In the genomic region with DNA sequence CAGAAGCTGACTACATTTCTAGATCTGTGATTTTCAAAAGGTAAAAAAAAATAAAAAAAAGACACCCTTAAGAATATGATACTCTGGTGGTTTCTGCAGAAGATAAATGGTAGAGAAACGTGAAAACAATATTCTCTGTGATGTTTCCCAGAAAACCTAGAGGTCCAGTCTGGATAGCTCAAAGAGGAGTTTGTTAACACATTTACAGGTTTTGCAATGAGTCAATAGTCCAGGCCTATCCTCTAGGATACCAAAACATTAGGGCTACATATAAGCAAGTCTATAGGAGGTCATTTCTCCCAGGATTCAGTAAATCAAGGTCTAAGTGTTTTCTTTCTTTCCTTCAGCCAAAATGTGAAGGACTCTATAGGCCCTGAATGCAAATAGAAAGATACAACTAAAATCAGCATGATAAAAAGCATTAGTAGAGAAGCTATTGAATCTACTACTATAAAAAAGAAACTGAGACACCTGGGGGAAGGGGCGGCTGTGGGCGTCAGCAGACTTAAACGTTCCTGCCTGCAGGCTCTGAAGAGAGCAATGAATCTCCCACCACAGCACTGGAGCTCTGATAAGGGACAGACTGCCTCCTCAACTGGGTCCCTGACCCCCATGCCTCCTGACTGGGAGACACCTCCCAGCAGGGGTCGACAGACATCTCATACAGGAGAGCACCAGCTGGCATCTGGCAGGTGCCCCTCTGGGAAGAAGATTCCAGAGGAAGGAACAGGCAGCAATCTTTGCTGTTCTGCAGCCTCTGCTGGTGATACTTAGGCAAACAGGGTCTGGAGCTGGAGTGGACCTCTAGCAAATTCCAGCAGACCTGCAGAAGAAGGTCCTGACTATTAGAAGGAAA, we compare ENCODE assay signal across 15 cellular contexts. TPM values are rescaled to one million over a fixed set of nuclear protein-coding genes. Genes with fewer than 3 reads are reported as not detected.
DNase-seq lines count a peak whose midpoint lies in the region; ATAC-seq and TF ChIP-seq lines count a peak whose summit lies in the region.
"Had no signal": no experiment of that assay in that cellular context is flagged by ENCODE, and none has a peak within 500 bp of the region (broad histone marks: within the 10 kb centered on the region; RNA-seq: fewer than 3 reads in every experiment).

No MANE protein-coding gene starts in this region.

- H3K36me3 Mint-ChIP-seq in mesothelial cell of epicardium (no peaks in the 10 kb centered on the region), progenitor cell of endocrine pancreas (ENCODE audit: insufficient read depth) (no peaks in the 10 kb centered on the region)
- H3K36me3 Mint-ChIP-seq: CD8-positive, alpha-beta memory T cell had no signal

- H3K9me2 ChIP-seq in Karpas-422 (replicated peaks; ENCODE audit: insufficient read depth, low read length), result no peaks in the 10 kb centered on the region

- H3K4me1 ChIP-seq in Karpas-422 (ENCODE audit: low read length), result no peaks in the 10 kb centered on the region
- H3K4me1 ChIP-seq: BLaER1, Caco-2 had no signal

- no peaks in the 10 kb centered on the region for H3K79me2 ChIP-seq in Karpas-422 (ENCODE audit: low read length)

- DNase-seq in ELF-1 (ENCODE audit: low read depth, low spot score) (peak; percentile 24), Karpas-422 (peak; percentile 28), islet precursor cell (peak; percentile 63), mesothelial cell of epicardium (ENCODE audit: low spot score in 2 of 2, unreplicated experiment in 2 of 2) (no peak), SK-N-DZ (ENCODE audit: low spot score) (no peak), progenitor cell of endocrine pancreas (ENCODE audit: low spot score, unreplicated experiment) (no peak)
- DNase-seq: 8988T; AML-193; Caco-2; CD8-positive, alpha-beta memory T cell; DMS53; GOT3 had no signal

- no peaks in the 10 kb centered on the region for H3K27me3 ChIP-seq in Karpas-422 (ENCODE audit: low read length)
- H3K27me3 ChIP-seq: BLaER1 had no signal

- H3K27me3 Mint-ChIP-seq in mesothelial cell of epicardium (ENCODE audit: low read depth), result no peaks in the 10 kb centered on the region
- no peaks in the 10 kb centered on the region for H3K27me3 Mint-ChIP-seq in progenitor cell of endocrine pancreas

- H3K36me3 ChIP-seq in Karpas-422 (ENCODE audit: insufficient read depth, low read length), result no peaks in the 10 kb centered on the region
- H3K36me3 ChIP-seq: BLaER1, HAP-1 had no signal

- no peak overlapping the region for H3K4me3 ChIP-seq in Karpas-422 (ENCODE audit: low read length)
- H3K4me3 ChIP-seq: BLaER1, HAP-1 had no signal

- H3K4me3 Mint-ChIP-seq in mesothelial cell of epicardium, result no peak overlapping the region
- no peak overlapping the region for H3K4me3 Mint-ChIP-seq in progenitor cell of endocrine pancreas (ENCODE audit: low read depth)
- H3K4me3 Mint-ChIP-seq: CD8-positive, alpha-beta memory T cell had no signal

- H3K9me3 Mint-ChIP-seq in mesothelial cell of epicardium (no peaks in the 10 kb centered on the region), progenitor cell of endocrine pancreas (ENCODE audit: low read depth) (no peaks in the 10 kb centered on the region)

- H3K27ac Mint-ChIP-seq in mesothelial cell of epicardium (peak overlapping the region; percentile 84), progenitor cell of endocrine pancreas (no peak overlapping the region)
- H3K27ac Mint-ChIP-seq: CD8-positive, alpha-beta memory T cell had no signal

- no peaks in the 10 kb centered on the region for H4K20me1 ChIP-seq in Karpas-422 (ENCODE audit: insufficient read depth, low read depth, low read length)
- H4K20me1 ChIP-seq: BLaER1 had no signal

- H3K4me1 Mint-ChIP-seq in mesothelial cell of epicardium, result peaks cover 25% of the 10 kb centered on the region
- peaks cover 9% of the 10 kb centered on the region for H3K4me1 Mint-ChIP-seq in progenitor cell of endocrine pancreas (ENCODE audit: low read depth)
- H3K4me1 Mint-ChIP-seq: CD8-positive, alpha-beta memory T cell had no signal

- H3K9me3 ChIP-seq in Karpas-422 (ENCODE audit: low read length), result no peaks in the 10 kb centered on the region
- H3K9me3 ChIP-seq: BLaER1, Caco-2, HAP-1 had no signal

- no peak overlapping the region for H2AFZ ChIP-seq in Karpas-422 (ENCODE audit: low read length)

- no peak for ATAC-seq in GM19351 (IDR thresholded peaks at IDR 0.05; ENCODE audit: unreplicated experiment)

- no peak overlapping the region for H3K4me2 ChIP-seq in Karpas-422 (ENCODE audit: low read depth, low read length, poor library complexity, severe bottlenecking)
- H3K4me2 ChIP-seq: BLaER1 had no signal

- no peak overlapping the region for H3K9ac ChIP-seq in Karpas-422 (ENCODE audit: low read length)
- H3K9ac ChIP-seq: BLaER1 had no signal

- H3K27ac ChIP-seq in Karpas-422 (ENCODE audit: low read length), result no peak overlapping the region
- H3K27ac ChIP-seq: BLaER1 had no signal

- TF ChIP-seq CTCF in mesothelial cell of epicardium (IDR thresholded peaks at IDR 0.05; ENCODE audit: unreplicated experiment), result no peak
- no peak for TF ChIP-seq CTCF in progenitor cell of endocrine pancreas (IDR thresholded peaks at IDR 0.05; ENCODE audit: unreplicated experiment)

RNA-seq across cellular contexts. Expression of gene SPP1, which starts 33.7 kb away (rescaled TPM):
- total RNA-seq in Karpas-422 (2014; rRNA removed; shearing (Covaris generic); ENCODE audit: low replicate concordance), result not detected in 2 replicates
- total RNA-seq in mesothelial cell of epicardium (23.9 to 33.3 TPM (median 30.3 TPM) in 3 replicates), progenitor cell of endocrine pancreas (3.7 and 11.1 TPM in 2 replicates)
- not detected in 2 replicates for polyA plus RNA-seq in SK-N-DZ (2014; cell fraction: cytosol; rRNA removed)
- polyA plus RNA-seq in SK-N-DZ (2014; cell fraction: nucleus; rRNA removed), result not detected in 2 replicates
- polyA plus RNA-seq: CD8-positive, alpha-beta memory T cell had no signal

Comparison
In these comparisons a context has a peak if more than half of its experiments do, and no peak if none do; other contexts are left out.
1. DNase-seq: peak in ELF-1 (single experiment), Karpas-422 (single experiment) and islet precursor cell (single experiment); none in mesothelial cell of epicardium (0 of 2), SK-N-DZ (single experiment) and progenitor cell of endocrine pancreas (single experiment).